In genomic region chr17:77377836-77378235, GRCh38 we compare ENCODE assay signal across 11 cellular contexts.
DNase-seq lines count a peak whose midpoint lies in the region; ATAC-seq and TF ChIP-seq lines count a peak whose summit lies in the region.
"Had no signal": no experiment of that assay in that cellular context is flagged by ENCODE, and none has a peak within 500 bp of the region (broad histone marks: within the 10 kb centered on the region; RNA-seq: fewer than 3 reads in every experiment).

No MANE protein-coding gene starts in this region.

- peak overlapping the region; percentile 15 to 95 (median 90) for H3K27ac ChIP-seq in tibial nerve

- intact Hi-C loops in activated T-helper 2 cell treated with anti-CD3 and anti-CD28 coated beads, Interferon-gamma antibody, Interleukin-2, Interleukin-4, amounts not matched to agents 10 μg/mL and 5 μg/mL and 100 μg/mL, durations not matched to agents 14 hours and 24 hours and 36 hours (cut with micrococcal nuclease): loop anchor here (10.0 kb wide), 1 partner anchor 577 kb away; the partner anchor contains the start of gene TNRC6C

- no peak overlapping the region for H3K4me3 ChIP-seq in tibial nerve
- H3K4me3 ChIP-seq: left lung had no signal

- no peak for DNase-seq in activated naive CD8-positive, alpha-beta T cell treated with anti-CD3 and anti-CD28 coated beads, Interleukin-2, amount 10 ng/mL, durations not matched to agents 7 days and 5 days
- no peak for DNase-seq in activated naive CD8-positive, alpha-beta T cell treated with anti-CD3 and anti-CD28 coated beads, Interleukin-2, amount 50 U/mL, for 24 hours
- DNase-seq in activated T-helper 2 cell treated with anti-CD3 and anti-CD28 coated beads, Interferon-gamma antibody, Interleukin-2, Interleukin-4, amounts not matched to agents 10 μg/mL and 5 μg/mL and 100 μg/mL, durations not matched to agents 14 hours and 24 hours and 36 hours (ENCODE audit: low spot score): no peak
- DNase-seq in mesothelial cell of epicardium (ENCODE audit: low spot score in 2 of 2, unreplicated experiment in 2 of 2): no peak
- no peak for DNase-seq in tibial nerve (ENCODE audit: low spot score in 2 of 2)
- no peak for DNase-seq in NCI-H1048 (lab: John Stamatoyannopoulos, UW)
- DNase-seq: H7, left lung had no signal

- H3K36me3 ChIP-seq in tibial nerve: no peaks in the 10 kb centered on the region
- H3K36me3 ChIP-seq: left lung had no signal

- TF ChIP-seq EP300 in tibial nerve (IDR thresholded peaks at IDR 0.05): no peak

- TF ChIP-seq CTCF in mesothelial cell of epicardium (IDR thresholded peaks at IDR 0.05; ENCODE audit: unreplicated experiment) (no peak), tibial nerve (IDR thresholded peaks at IDR 0.05) (no peak)

- no peaks in the 10 kb centered on the region for H3K27me3 Mint-ChIP-seq in activated naive CD8-positive, alpha-beta T cell treated with anti-CD3 and anti-CD28 coated beads, Interleukin-2, amount 10 ng/mL, durations not matched to agents 7 days and 5 days
- no peaks in the 10 kb centered on the region for H3K27me3 Mint-ChIP-seq in activated naive CD8-positive, alpha-beta T cell treated with anti-CD3 and anti-CD28 coated beads, Interleukin-2, amount 50 U/mL, for 24 hours
- no peaks in the 10 kb centered on the region for H3K27me3 Mint-ChIP-seq in activated T-helper 2 cell treated with anti-CD3 and anti-CD28 coated beads, Interferon-gamma antibody, Interleukin-2, Interleukin-4, amounts not matched to agents 10 μg/mL and 5 μg/mL and 100 μg/mL, durations not matched to agents 14 hours and 24 hours and 36 hours (ENCODE audit: low read depth)
- no peaks in the 10 kb centered on the region for H3K27me3 Mint-ChIP-seq in mesothelial cell of epicardium (ENCODE audit: low read depth)
- H3K27me3 Mint-ChIP-seq in stimulated activated memory B cell treated with anti-CD40 and anti-IgM and Interleukin-4, amounts not matched to agents 10 μg/mL and 1 μg/mL and 100 μg/mL, for 72 hours: no peaks in the 10 kb centered on the region

- H3K4me1 Mint-ChIP-seq in activated naive CD8-positive, alpha-beta T cell treated with anti-CD3 and anti-CD28 coated beads, Interleukin-2, amount 10 ng/mL, durations not matched to agents 7 days and 5 days: peaks cover 56% of the 10 kb centered on the region
- peaks cover 69% of the 10 kb centered on the region for H3K4me1 Mint-ChIP-seq in activated naive CD8-positive, alpha-beta T cell treated with anti-CD3 and anti-CD28 coated beads, Interleukin-2, amount 50 U/mL, for 24 hours
- H3K4me1 Mint-ChIP-seq in activated T-helper 2 cell treated with anti-CD3 and anti-CD28 coated beads, Interferon-gamma antibody, Interleukin-2, Interleukin-4, amounts not matched to agents 10 μg/mL and 5 μg/mL and 100 μg/mL, durations not matched to agents 14 hours and 24 hours and 36 hours (ENCODE audit: low read depth): peaks cover 58% of the 10 kb centered on the region
- H3K4me1 Mint-ChIP-seq in mesothelial cell of epicardium: peaks cover 64% of the 10 kb centered on the region
- peaks cover 59% of the 10 kb centered on the region for H3K4me1 Mint-ChIP-seq in stimulated activated memory B cell treated with anti-CD40 and anti-IgM and Interleukin-4, amounts not matched to agents 10 μg/mL and 1 μg/mL and 100 μg/mL, for 72 hours

- 57 to 66% methylated on average over 6 of the region's 7 CpGs for WGBS in tibial nerve, 2 donors

- peak overlapping the region; percentile 35 for H3K4me3 Mint-ChIP-seq in activated naive CD8-positive, alpha-beta T cell treated with anti-CD3 and anti-CD28 coated beads, Interleukin-2, amount 10 ng/mL, durations not matched to agents 7 days and 5 days
- no peak overlapping the region for H3K4me3 Mint-ChIP-seq in activated naive CD8-positive, alpha-beta T cell treated with anti-CD3 and anti-CD28 coated beads, Interleukin-2, amount 50 U/mL, for 24 hours
- H3K4me3 Mint-ChIP-seq in activated T-helper 2 cell treated with anti-CD3 and anti-CD28 coated beads, Interferon-gamma antibody, Interleukin-2, Interleukin-4, amounts not matched to agents 10 μg/mL and 5 μg/mL and 100 μg/mL, durations not matched to agents 14 hours and 24 hours and 36 hours (ENCODE audit: low read depth): peak overlapping the region; percentile 30
- H3K4me3 Mint-ChIP-seq in mesothelial cell of epicardium: no peak overlapping the region
- H3K4me3 Mint-ChIP-seq in stimulated activated memory B cell treated with anti-CD40 and anti-IgM and Interleukin-4, amounts not matched to agents 10 μg/mL and 1 μg/mL and 100 μg/mL, for 72 hours: no peak overlapping the region

- no peaks in the 10 kb centered on the region for H3K27me3 ChIP-seq in tibial nerve

- no peaks in the 10 kb centered on the region for H3K9me3 Mint-ChIP-seq in activated naive CD8-positive, alpha-beta T cell treated with anti-CD3 and anti-CD28 coated beads, Interleukin-2, amount 10 ng/mL, durations not matched to agents 7 days and 5 days
- no peaks in the 10 kb centered on the region for H3K9me3 Mint-ChIP-seq in activated naive CD8-positive, alpha-beta T cell treated with anti-CD3 and anti-CD28 coated beads, Interleukin-2, amount 50 U/mL, for 24 hours
- no peaks in the 10 kb centered on the region for H3K9me3 Mint-ChIP-seq in activated T-helper 2 cell treated with anti-CD3 and anti-CD28 coated beads, Interferon-gamma antibody, Interleukin-2, Interleukin-4, amounts not matched to agents 10 μg/mL and 5 μg/mL and 100 μg/mL, durations not matched to agents 14 hours and 24 hours and 36 hours
- H3K9me3 Mint-ChIP-seq in mesothelial cell of epicardium: no peaks in the 10 kb centered on the region
- H3K9me3 Mint-ChIP-seq in stimulated activated memory B cell treated with anti-CD40 and anti-IgM and Interleukin-4, amounts not matched to agents 10 μg/mL and 1 μg/mL and 100 μg/mL, for 72 hours: no peaks in the 10 kb centered on the region
- H3K9me3 Mint-ChIP-seq: activated T-helper 1 cell treated with anti-CD3 and anti-CD28 coated beads, Interleukin-12 subunit alpha, Interleukin-12 subunit beta, Interleukin-2, Interleukin-4 antibody, amounts not matched to agents 30 ng/mL and 10 ng/mL and 1 ng/mL, durations not matched to agents 14 hours and 24 hours and 36 hours had no signal

- H3K36me3 Mint-ChIP-seq in activated naive CD8-positive, alpha-beta T cell treated with anti-CD3 and anti-CD28 coated beads, Interleukin-2, amount 10 ng/mL, durations not matched to agents 7 days and 5 days: peaks cover 18% of the 10 kb centered on the region
- no peaks in the 10 kb centered on the region for H3K36me3 Mint-ChIP-seq in activated naive CD8-positive, alpha-beta T cell treated with anti-CD3 and anti-CD28 coated beads, Interleukin-2, amount 50 U/mL, for 24 hours (ENCODE audit: low read depth)
- H3K36me3 Mint-ChIP-seq in activated T-helper 2 cell treated with anti-CD3 and anti-CD28 coated beads, Interferon-gamma antibody, Interleukin-2, Interleukin-4, amounts not matched to agents 10 μg/mL and 5 μg/mL and 100 μg/mL, durations not matched to agents 14 hours and 24 hours and 36 hours (ENCODE audit: low read depth): peaks cover 20% of the 10 kb centered on the region
- no peaks in the 10 kb centered on the region for H3K36me3 Mint-ChIP-seq in mesothelial cell of epicardium
- H3K36me3 Mint-ChIP-seq in stimulated activated memory B cell treated with anti-CD40 and anti-IgM and Interleukin-4, amounts not matched to agents 10 μg/mL and 1 μg/mL and 100 μg/mL, for 72 hours: no peaks in the 10 kb centered on the region

- H3K4me1 ChIP-seq in tibial nerve: peaks cover 0 to 90% (median 78%) of the 10 kb centered on the region in 4 donors

- H3K27ac Mint-ChIP-seq in activated naive CD8-positive, alpha-beta T cell treated with anti-CD3 and anti-CD28 coated beads, Interleukin-2, amount 10 ng/mL, durations not matched to agents 7 days and 5 days: peak overlapping the region; percentile 13
- no peak overlapping the region for H3K27ac Mint-ChIP-seq in activated naive CD8-positive, alpha-beta T cell treated with anti-CD3 and anti-CD28 coated beads, Interleukin-2, amount 50 U/mL, for 24 hours
- peak overlapping the region; percentile 1 for H3K27ac Mint-ChIP-seq in activated T-helper 2 cell treated with anti-CD3 and anti-CD28 coated beads, Interferon-gamma antibody, Interleukin-2, Interleukin-4, amounts not matched to agents 10 μg/mL and 5 μg/mL and 100 μg/mL, durations not matched to agents 14 hours and 24 hours and 36 hours
- peak overlapping the region; percentile 47 for H3K27ac Mint-ChIP-seq in mesothelial cell of epicardium
- H3K27ac Mint-ChIP-seq in stimulated activated memory B cell treated with anti-CD40 and anti-IgM and Interleukin-4, amounts not matched to agents 10 μg/mL and 1 μg/mL and 100 μg/mL, for 72 hours: no peak overlapping the region
- H3K27ac Mint-ChIP-seq: activated T-helper 1 cell treated with anti-CD3 and anti-CD28 coated beads, Interleukin-12 subunit alpha, Interleukin-12 subunit beta, Interleukin-2, Interleukin-4 antibody, amounts not matched to agents 30 ng/mL and 10 ng/mL and 1 ng/mL, durations not matched to agents 14 hours and 24 hours and 36 hours had no signal

- TF ChIP-seq POLR2A in tibial nerve (IDR thresholded peaks at IDR 0.05): no peak

- H3K9me3 ChIP-seq in tibial nerve: no peaks in the 10 kb centered on the region
- H3K9me3 ChIP-seq: left lung had no signal

- POLR2A ChIA-PET in activated naive CD8-positive, alpha-beta T cell treated with anti-CD3 and anti-CD28 coated beads, Interleukin-2, amount 10 ng/mL, durations not matched to agents 7 days and 5 days (lab: Charles Lee): interaction anchor here (0.6 to 5.9 kb wide), 6 partner anchors 10 to 76 kb away, joined by 3 to 84 read pairs (median 7); no protein-coding TSS in a partner anchor

- ATAC-seq in activated naive CD8-positive, alpha-beta T cell treated with anti-CD3 and anti-CD28 coated beads, Interleukin-2, amount 10 ng/mL, durations not matched to agents 7 days and 5 days (ENCODE audit: low read depth): no peak
- no peak for ATAC-seq in activated naive CD8-positive, alpha-beta T cell treated with anti-CD3 and anti-CD28 coated beads, Interleukin-2, amount 50 U/mL, for 24 hours
- ATAC-seq in HG03432 (IDR thresholded peaks at IDR 0.05; ENCODE audit: unreplicated experiment): no peak
- ATAC-seq in stimulated activated memory B cell treated with anti-CD40 and anti-IgM and Interleukin-4, amounts not matched to agents 10 μg/mL and 1 μg/mL and 100 μg/mL, for 72 hours: no peak

Comparison
In these comparisons a context has a peak if more than half of its experiments do, and no peak if none do; other contexts are left out.
1. H3K27ac Mint-ChIP-seq: peak in activated naive CD8-positive, alpha-beta T cell treated with anti-CD3 and anti-CD28 coated beads, Interleukin-2, amount 10 ng/mL, durations not matched to agents 7 days and 5 days (single experiment), activated T-helper 2 cell treated with anti-CD3 and anti-CD28 coated beads, Interferon-gamma antibody, Interleukin-2, Interleukin-4, amounts not matched to agents 10 μg/mL and 5 μg/mL and 100 μg/mL, durations not matched to agents 14 hours and 24 hours and 36 hours (single experiment) and mesothelial cell of epicardium (single experiment); none in activated naive CD8-positive, alpha-beta T cell treated with anti-CD3 and anti-CD28 coated beads, Interleukin-2, amount 50 U/mL, for 24 hours (single experiment) and stimulated activated memory B cell treated with anti-CD40 and anti-IgM and Interleukin-4, amounts not matched to agents 10 μg/mL and 1 μg/mL and 100 μg/mL, for 72 hours (single experiment).
2. H3K4me3 Mint-ChIP-seq: peak in activated naive CD8-positive, alpha-beta T cell treated with anti-CD3 and anti-CD28 coated beads, Interleukin-2, amount 10 ng/mL, durations not matched to agents 7 days and 5 days (single experiment) and activated T-helper 2 cell treated with anti-CD3 and anti-CD28 coated beads, Interferon-gamma antibody, Interleukin-2, Interleukin-4, amounts not matched to agents 10 μg/mL and 5 μg/mL and 100 μg/mL, durations not matched to agents 14 hours and 24 hours and 36 hours (single experiment); none in activated naive CD8-positive, alpha-beta T cell treated with anti-CD3 and anti-CD28 coated beads, Interleukin-2, amount 50 U/mL, for 24 hours (single experiment), mesothelial cell of epicardium (single experiment) and stimulated activated memory B cell treated with anti-CD40 and anti-IgM and Interleukin-4, amounts not matched to agents 10 μg/mL and 1 μg/mL and 100 μg/mL, for 72 hours (single experiment).